Comparison of ENCODE assay signal across 8 cellular contexts in genomic region chr15:78437107-78437761, GRCh38. TPM values are rescaled to one million over a fixed set of nuclear protein-coding genes. Genes with fewer than 3 reads are reported as not detected.
DNase-seq lines count a peak whose midpoint lies in the region; ATAC-seq, FAIRE-seq and TF ChIP-seq lines count a peak whose summit lies in the region.

No MANE protein-coding gene starts in this region.

- H3K4me2 ChIP-seq in A549 (peak overlapping the region; percentile 85), H1 (ENCODE audit: insufficient read depth in 1 of 2, low read depth in 2 of 2, low read length in 2 of 2) (peak overlapping the region; percentile 80 to 83)

- H3K9me3 ChIP-seq in A549 (no peaks in the 10 kb centered on the region), H1 (ENCODE audit: insufficient read depth in 2 of 2, low read depth in 1 of 2, low read length in 1 of 2) (no peaks in the 10 kb centered on the region)

- FAIRE-seq in A549 (lab: Jason Lieb, UNC) (no peak), H1 (lab: Jason Lieb, UNC) (no peak)

- peaks cover 9% of the 10 kb centered on the region for H3K27me3 Mint-ChIP-seq in neural crest cell (ENCODE audit: low read depth)

- ATAC-seq in A549 (peak in 1 of 2 experiments; percentile 58; a peak in 5 of 6 replicates), GM18858 (IDR thresholded peaks at IDR 0.05; ENCODE audit: unreplicated experiment) (peak; percentile 6), GM21367 (IDR thresholded peaks at IDR 0.05; ENCODE audit: unreplicated experiment) (no peak), GM21825 (IDR thresholded peaks at IDR 0.05; ENCODE audit: unreplicated experiment) (no peak)

- no peaks in the 10 kb centered on the region; a peak in 1 of 7 replicates for H3K27me3 ChIP-seq in H1 (replicated peaks in 1 of 4; ENCODE audit: control insufficient read depth in 3 of 4, extremely low read depth in 1 of 4, insufficient read depth in 3 of 4, low read length in 3 of 4)

- no peak for TF ChIP-seq RAD21 in A549 (conservative IDR thresholded peaks at IDR 0.05 in 1 of 2, IDR thresholded peaks at IDR 0.05 in 1 of 2)
- TF ChIP-seq RAD21 in H1 (IDR thresholded peaks at IDR 0.05 in 1 of 2, conservative IDR thresholded peaks at IDR 0.05 in 1 of 2; ENCODE audit: low read depth in 2 of 2, low read length in 2 of 2), result no peak

- H3K27ac ChIP-seq in A549, result peak overlapping the region; percentile 86 to 98
- H3K27ac ChIP-seq in H1 (ENCODE audit: low read depth, low read length), result peak overlapping the region; percentile 47; the same call in 1 of the 2 replicates

- H3K14ac ChIP-seq in H1 (ENCODE audit: insufficient read length), result no peak overlapping the region

- H3K36me3 ChIP-seq in H1 (ENCODE audit: control insufficient read depth in 2 of 4, insufficient read depth in 4 of 4, low read length in 3 of 4), result peaks cover 2 to 23% (median 12%) of the 10 kb centered on the region in 4 experiments; a peak in 5 of 8 replicates

- H3K4ac ChIP-seq in H1 (replicated peaks; ENCODE audit: insufficient read length, low read depth, low read length), result peak overlapping the region; percentile 32

- no peak overlapping the region for H2AK5ac ChIP-seq in H1 (ENCODE audit: low read depth, low read length)

- peaks cover 3% of the 10 kb centered on the region for H3K36me3 Mint-ChIP-seq in neural crest cell (ENCODE audit: low read depth)

- H3K27ac Mint-ChIP-seq in neural crest cell (ENCODE audit: unreplicated experiment), result peak overlapping the region; percentile 97

- H3K9ac ChIP-seq in H1 (replicated peaks in 1 of 4; ENCODE audit: extremely low read depth in 1 of 4, low read depth in 3 of 4, low read length in 3 of 4), result peak overlapping the region; percentile 62 to 87 (median 70)

- H2BK120ac ChIP-seq in H1 (replicated peaks; ENCODE audit: low read depth, low read length), result no peak overlapping the region

- 30% methylated on average over 11 of the region's 11 CpGs for WGBS in A549 (ENCODE audit: missing lambda C conversion rate)
- 30% methylated on average over 11 of the region's 11 CpGs; no CpG with 5 or more reads in 1 of the 2 experiments for WGBS in H1 (ENCODE audit: extremely low coverage in 1 of 2, insufficient coverage in 1 of 2, insufficient read length in 1 of 2, insufficient replicate concordance in 2 of 2, low coverage in 1 of 2, low lambda C conversion rate in 2 of 2, missing lambda C conversion rate in 1 of 2), 2 experiments

- no peak for TF ChIP-seq EP300 in A549 (IDR thresholded peaks at IDR 0.05)
- TF ChIP-seq EP300 in H1 (IDR thresholded peaks at IDR 0.05; ENCODE audit: borderline replicate concordance in 1 of 2, low read depth in 2 of 2, low read length in 2 of 2), result no peak

- H3K4me1 ChIP-seq in A549 (peaks cover 27% of the 10 kb centered on the region), H1 (replicated peaks in 1 of 4; ENCODE audit: control insufficient read depth in 3 of 4, insufficient read depth in 4 of 4, low read length in 3 of 4) (no peaks in the 10 kb centered on the region)

- no peak for TF ChIP-seq CTCF in A549 (IDR thresholded peaks at IDR 0.05)
- no peak for TF ChIP-seq CTCF in H1 (IDR thresholded peaks at IDR 0.05; ENCODE audit: control extremely low read depth in 1 of 3, insufficient read depth in 1 of 3, low read depth in 1 of 3, low read length in 3 of 3)
- TF ChIP-seq CTCF in neural crest cell (conservative IDR thresholded peaks at IDR 0.05), result no peak

- no peak overlapping the region for H2BK12ac ChIP-seq in H1 (ENCODE audit: low read depth, low read length)

- H3K4me1 Mint-ChIP-seq in neural crest cell, result peaks cover 33% of the 10 kb centered on the region

- H4K91ac ChIP-seq in H1 (replicated peaks; ENCODE audit: insufficient read length, low read length), result no peak overlapping the region

- POLR2A ChIA-PET in A549 (lab: Yijun Ruan, JAX), result interaction anchor here (0.6 to 2.7 kb wide), 30 partner anchors 9 to 437 kb away, joined by 3 to 32 read pairs (median 4); partner anchors contain the start of genes CHRNA5, CRABP1, HYKK and PSMA4
- POLR2A ChIA-PET in H1 (lab: Charles Lee; ENCODE audit: partially characterized antibody), result interaction anchor here (0.6 to 5.6 kb wide), 35 partner anchors 9 to 172 kb away, joined by 3 to 51 read pairs (median 4); partner anchors contain the start of genes CRABP1, DNAJA4, PSMA4 and SKIC8

- DNase-seq in A549 (ENCODE audit: low read depth in 1 of 2, low spot score in 1 of 2) (peak in 1 of 2 experiments; percentile 74), OCI-M2 (lab: John Stamatoyannopoulos, UW; ENCODE audit: unreplicated experiment) (peak; percentile 60), H1 (ENCODE audit: low read depth in 1 of 2, low spot score in 2 of 2) (no peak), neural crest cell (ENCODE audit: low read depth, low spot score) (no peak), COR-L47 (lab: John Stamatoyannopoulos, UW) (no peak)

- H4K5ac ChIP-seq in H1 (ENCODE audit: insufficient read length, low read depth, low read length), result no peak overlapping the region

- TF ChIP-seq POLR2A in A549 (IDR thresholded peaks at IDR 0.05; ENCODE audit: low read length), result no peak
- no peak for TF ChIP-seq POLR2A in H1 (IDR thresholded peaks at IDR 0.05; ENCODE audit: control extremely low read depth in 1 of 2, low read depth in 2 of 2, low read length in 2 of 2)

- H3K23ac ChIP-seq in H1 (ENCODE audit: insufficient read length), result no peak overlapping the region

- H2BK15ac ChIP-seq in H1 (ENCODE audit: low read length), result no peak overlapping the region

- no peak overlapping the region for H2BK20ac ChIP-seq in H1 (ENCODE audit: low read length)

- 0 out of 2 replicates have a peak overlapping the region, but pooled peaks have one; percentile 29 for H4K8ac ChIP-seq in H1 (ENCODE audit: extremely low read depth, insufficient read depth, low read length)

- H2AFZ ChIP-seq in H1 (ENCODE audit: low read length), result peak overlapping the region; percentile 8; the same call in 1 of the 2 replicates

- H3K18ac ChIP-seq in H1 (ENCODE audit: extremely low read depth, low read length), result 0 out of 2 replicates have a peak overlapping the region, but pooled peaks have one; percentile 54

- H3K9me3 Mint-ChIP-seq in neural crest cell, result no peaks in the 10 kb centered on the region

- no peaks in the 10 kb centered on the region for H3K79me1 ChIP-seq in H1 (ENCODE audit: low read depth, low read length)

- peak overlapping the region; percentile 40; the same call in 1 of the 2 replicates for H2BK5ac ChIP-seq in H1 (ENCODE audit: low read depth, low read length)

- peak overlapping the region; percentile 97 for H3K4me3 ChIP-seq in A549
- peak overlapping the region; percentile 61 to 94 (median 82) for H3K4me3 ChIP-seq in H1 (ENCODE audit: extremely low read depth in 1 of 4, insufficient read depth in 2 of 4, low read depth in 3 of 4, low read length in 4 of 4)

- no peak overlapping the region for H3K56ac ChIP-seq in H1 (replicated peaks; ENCODE audit: insufficient read length, low read depth, low read length)

- H3K4me3 Mint-ChIP-seq in neural crest cell, result peak overlapping the region; percentile 96

- H4K20me1 ChIP-seq in H1 (replicated peaks in 1 of 2; ENCODE audit: control insufficient read depth in 1 of 2, insufficient read depth in 2 of 2, low read length in 2 of 2), result peaks cover 2 to 3% of the 10 kb centered on the region in 2 experiments

- CTCF ChIA-PET in A549 (lab: Yijun Ruan, JAX), result interaction anchor here (0.7 to 9.2 kb wide), 15 partner anchors 8 to 306 kb away, joined by 3 to 101 read pairs (median 3); partner anchors contain the start of gene CIB2
- CTCF ChIA-PET in H1 (lab: Charles Lee; ENCODE audit: partially characterized antibody), result interaction anchor here (0.6 to 2.1 kb wide), 16 partner anchors 14 to 249 kb away, joined by 3 to 10 read pairs (median 4); partner anchors contain the start of gene CRABP1

- peaks cover 6% of the 10 kb centered on the region; the same call in 1 of the 2 replicates for H3K23me2 ChIP-seq in H1 (ENCODE audit: low read depth, low read length)

- H3K79me2 ChIP-seq in H1 (ENCODE audit: control insufficient read depth in 1 of 2, insufficient read depth in 2 of 2, low read length in 2 of 2), result peaks cover 8 to 37% of the 10 kb centered on the region in 2 experiments

TF ChIP-seq in A549, 52 proteins besides CTCF, POLR2A, EP300 and RAD21 (continues in another document):
- TF ChIP-seq NPAS2 (CRISPR knock-in tag; IDR thresholded peaks at IDR 0.05; ENCODE audit: borderline replicate concordance), result peak; percentile 12; the same call in 1 of the 2 replicates

TF ChIP-seq in H1, 55 proteins besides CTCF, POLR2A, EP300 and RAD21:
- TF ChIP-seq FOSL1 (IDR thresholded peaks at IDR 0.05; ENCODE audit: insufficient read depth, low read depth, low read length) (no peak), SP4 (IDR thresholded peaks at IDR 0.05; ENCODE audit: low read length) (0 out of 2 replicates have a peak, but pooled peaks have one; percentile 4)

RNA-seq across cellular contexts. Expression of gene IREB2, which starts 0.8 kb away (rescaled TPM):
- 71.0 and 78.1 TPM in 2 replicates for polyA plus RNA-seq in A549 (2011; rRNA removed)
- polyA plus RNA-seq in A549 (2012; cell fraction: cytosol; rRNA removed), result 13.0 and 15.2 TPM in 2 replicates
- 12.3 and 17.8 TPM in 2 replicates for polyA plus RNA-seq in A549 (2012; cell fraction: nucleus; rRNA removed)
- 37.3 to 38.8 TPM (median 38.4 TPM) in 3 replicates for polyA plus RNA-seq in A549 (2017; fragmentation: RNase III; extraction: RNeasy Plus Mini Kit Qiagen cat#74134 plus additional on column Dnase treatment)
- 56.7 and 65.1 TPM in 2 replicates for polyA minus RNA-seq in A549 (2011; rRNA and poly(A)+ RNA removed)
- total RNA-seq in H1 (2021; fragmentation: NEBNext Ultra II Directional; extraction: Animal tissue kit (Norgen Biotek cat#: 25700)), result 99.7 and 103 TPM in 2 replicates
- polyA plus RNA-seq in H1 (2011; rRNA removed), result 15.7 and 21.0 TPM in 2 replicates
- polyA plus RNA-seq in H1 (2011; cell fraction: cytosol; rRNA removed), result 26.8 TPM
- 20.1 TPM for polyA plus RNA-seq in H1 (2011; cell fraction: nucleus; rRNA removed)
- polyA plus RNA-seq in H1 (2012, experiment 1 of 2), result 20.9 to 62.3 TPM (median 38.7 TPM) in 4 replicates
- polyA plus RNA-seq in H1 (2012, experiment 2 of 2), result 2.2 TPM
- 30.1 TPM for polyA plus RNA-seq in H1 (2013, experiment 1 of 2)
- 27.0 TPM for polyA plus RNA-seq in H1 (2013, experiment 2 of 2)
- 75.4 and 91.3 TPM in 2 replicates for polyA minus RNA-seq in H1 (2011; rRNA and poly(A)+ RNA removed)
- 48.4 TPM for polyA minus RNA-seq in H1 (2011; cell fraction: cytosol; rRNA and poly(A)+ RNA removed)
- 57.5 TPM for polyA minus RNA-seq in H1 (2011; cell fraction: nucleus; rRNA and poly(A)+ RNA removed)
- total RNA-seq in neural crest cell, result 97.2 and 97.6 TPM in 2 replicates
